In genomic region chr15:59453474-59454215, GRCh38 we compare ENCODE assay signal across 16 cellular contexts. TPM values are rescaled to one million over a fixed set of nuclear protein-coding genes. Genes with fewer than 3 reads are reported as not detected.
DNase-seq lines count a peak whose midpoint lies in the region; ATAC-seq and TF ChIP-seq lines count a peak whose summit lies in the region.
"Had no signal": no experiment of that assay in that cellular context is flagged by ENCODE, and none has a peak within 500 bp of the region (broad histone marks: within the 10 kb centered on the region; RNA-seq: fewer than 3 reads in every experiment).

No MANE protein-coding gene starts in this region.

- no peaks in the 10 kb centered on the region for H3K9me3 Mint-ChIP-seq in stimulated activated naive CD8-positive, alpha-beta T cell treated with anti-CD3 and anti-CD28 coated beads, Interleukin-15, Interleukin-2, amounts not matched to agents 100 ng/mL and 50 ng/mL, for 24 hours
- H3K9me3 Mint-ChIP-seq in stimulated activated naive CD8-positive, alpha-beta T cell treated with anti-CD3 and anti-CD28 coated beads, Interleukin-15, amount 100 ng/mL, for 72 hours, result no peaks in the 10 kb centered on the region
- no peaks in the 10 kb centered on the region for H3K9me3 Mint-ChIP-seq in neural progenitor cell

- H2AFZ ChIP-seq in neural progenitor cell (replicated peaks), result no peak overlapping the region

- H3K4me3 ChIP-seq in aorta (ENCODE audit: low read length in 2 of 2), result no peak overlapping the region
- no peak overlapping the region for H3K4me3 ChIP-seq in neural progenitor cell
- H3K4me3 ChIP-seq: BLaER1 treated with 17β-estradiol and CSF1 and Interleukin-3, amounts not matched to agents 10 nM and 100 nM had no signal

- H3K79me2 ChIP-seq in neural progenitor cell (ENCODE audit: low read depth), result no peaks in the 10 kb centered on the region

- H3K27ac Mint-ChIP-seq in stimulated activated naive CD8-positive, alpha-beta T cell treated with anti-CD3 and anti-CD28 coated beads, Interleukin-15, Interleukin-2, amounts not matched to agents 100 ng/mL and 50 ng/mL, for 24 hours, result peak overlapping the region; percentile 3
- H3K27ac Mint-ChIP-seq in stimulated activated naive CD8-positive, alpha-beta T cell treated with anti-CD3 and anti-CD28 coated beads, Interleukin-15, amount 100 ng/mL, for 72 hours, result no peak overlapping the region
- no peak overlapping the region for H3K27ac Mint-ChIP-seq in neural progenitor cell

- H3K27ac ChIP-seq in aorta (ENCODE audit: low read depth in 1 of 2, low read length in 2 of 2) (no peak overlapping the region), neural progenitor cell (no peak overlapping the region)
- H3K27ac ChIP-seq: BLaER1 treated with 17β-estradiol and CSF1 and Interleukin-3, amounts not matched to agents 10 nM and 100 nM had no signal

- no peak overlapping the region for H3K4me2 ChIP-seq in neural progenitor cell
- H3K4me2 ChIP-seq: BLaER1 treated with 17β-estradiol and CSF1 and Interleukin-3, amounts not matched to agents 10 nM and 100 nM had no signal

- no peaks in the 10 kb centered on the region for H3K27me3 Mint-ChIP-seq in stimulated activated naive CD8-positive, alpha-beta T cell treated with anti-CD3 and anti-CD28 coated beads, Interleukin-15, Interleukin-2, amounts not matched to agents 100 ng/mL and 50 ng/mL, for 24 hours
- no peaks in the 10 kb centered on the region for H3K27me3 Mint-ChIP-seq in stimulated activated naive CD8-positive, alpha-beta T cell treated with anti-CD3 and anti-CD28 coated beads, Interleukin-15, amount 100 ng/mL, for 72 hours
- no peaks in the 10 kb centered on the region for H3K27me3 Mint-ChIP-seq in neural progenitor cell (ENCODE audit: insufficient read depth, low read depth)

- no peaks in the 10 kb centered on the region for H3K4me1 Mint-ChIP-seq in stimulated activated naive CD8-positive, alpha-beta T cell treated with anti-CD3 and anti-CD28 coated beads, Interleukin-15, Interleukin-2, amounts not matched to agents 100 ng/mL and 50 ng/mL, for 24 hours (ENCODE audit: low read depth)
- no peaks in the 10 kb centered on the region for H3K4me1 Mint-ChIP-seq in stimulated activated naive CD8-positive, alpha-beta T cell treated with anti-CD3 and anti-CD28 coated beads, Interleukin-15, amount 100 ng/mL, for 72 hours
- H3K4me1 Mint-ChIP-seq in neural progenitor cell, result no peaks in the 10 kb centered on the region
- H3K4me1 Mint-ChIP-seq: CD4-positive, CD25-positive, alpha-beta regulatory T cell had no signal

- H3K27me3 ChIP-seq in aorta (ENCODE audit: control insufficient read depth in 1 of 2, insufficient read depth in 2 of 2, low read length in 1 of 2), result no peaks in the 10 kb centered on the region
- no peaks in the 10 kb centered on the region for H3K27me3 ChIP-seq in neural progenitor cell
- H3K27me3 ChIP-seq: BLaER1 treated with 17β-estradiol and CSF1 and Interleukin-3, amounts not matched to agents 10 nM and 100 nM had no signal

- H3K4me3 Mint-ChIP-seq in stimulated activated naive CD8-positive, alpha-beta T cell treated with anti-CD3 and anti-CD28 coated beads, Interleukin-15, Interleukin-2, amounts not matched to agents 100 ng/mL and 50 ng/mL, for 24 hours, result no peak overlapping the region
- H3K4me3 Mint-ChIP-seq in stimulated activated naive CD8-positive, alpha-beta T cell treated with anti-CD3 and anti-CD28 coated beads, Interleukin-15, amount 100 ng/mL, for 72 hours, result no peak overlapping the region
- H3K4me3 Mint-ChIP-seq in neural progenitor cell, result no peak overlapping the region
- H3K4me3 Mint-ChIP-seq: CD4-positive, CD25-positive, alpha-beta regulatory T cell had no signal

- ATAC-seq in stimulated activated naive CD8-positive, alpha-beta T cell treated with anti-CD3 and anti-CD28 coated beads, Interleukin-15, amount 100 ng/mL, for 72 hours, result no peak
- peak; percentile 22 for ATAC-seq in aorta (ENCODE audit: low FRiP score)
- ATAC-seq: HCT116 had no signal

- no peaks in the 10 kb centered on the region for H4K20me1 ChIP-seq in neural progenitor cell (ENCODE audit: low read depth)
- H4K20me1 ChIP-seq: BLaER1 treated with 17β-estradiol and CSF1 and Interleukin-3, amounts not matched to agents 10 nM and 100 nM had no signal

- no peak for DNase-seq in stimulated activated naive CD8-positive, alpha-beta T cell treated with anti-CD3 and anti-CD28 coated beads, Interleukin-15, amount 100 ng/mL, for 72 hours
- peak; percentile 8 for DNase-seq in RKO (ENCODE audit: low spot score)
- DNase-seq in foreskin melanocyte, result peak; percentile 54
- no peak for DNase-seq in aorta
- no peak for DNase-seq in iPS-NIHi7 (ENCODE audit: extremely low spot score)
- no peak for DNase-seq in activated CD8-positive, alpha-beta memory T cell treated with anti-CD3 and anti-CD28 coated beads, Interleukin-2, amount 50 U/mL, for 48 hours
- no peak for DNase-seq in neural progenitor cell (ENCODE audit: low spot score)
- DNase-seq: 8988T; ACHN; Calu3; CD4-positive, CD25-positive, alpha-beta regulatory T cell; DMS 273 treated with DMSO at 0.1 percent for 48 hours; IMR-90 had no signal

- intact Hi-C loops in aorta (cut with DNase I), result no loop called here

- H3K36me3 Mint-ChIP-seq in stimulated activated naive CD8-positive, alpha-beta T cell treated with anti-CD3 and anti-CD28 coated beads, Interleukin-15, Interleukin-2, amounts not matched to agents 100 ng/mL and 50 ng/mL, for 24 hours (ENCODE audit: low read depth), result no peaks in the 10 kb centered on the region
- H3K36me3 Mint-ChIP-seq in neural progenitor cell, result no peaks in the 10 kb centered on the region
- H3K36me3 Mint-ChIP-seq: CD4-positive, CD25-positive, alpha-beta regulatory T cell had no signal

- H3K9me3 ChIP-seq in aorta (ENCODE audit: control insufficient read depth, low read length) (no peaks in the 10 kb centered on the region), neural progenitor cell (ENCODE audit: low read depth) (no peaks in the 10 kb centered on the region)
- H3K9me3 ChIP-seq: BLaER1 treated with 17β-estradiol and CSF1 and Interleukin-3, amounts not matched to agents 10 nM and 100 nM had no signal

- H3K9ac ChIP-seq in neural progenitor cell, result no peak overlapping the region
- H3K9ac ChIP-seq: BLaER1 treated with 17β-estradiol and CSF1 and Interleukin-3, amounts not matched to agents 10 nM and 100 nM had no signal

- TF ChIP-seq CTCF in neural progenitor cell (IDR thresholded peaks at IDR 0.05), result no peak

- H3K36me3 ChIP-seq in aorta (ENCODE audit: control insufficient read depth in 1 of 2, insufficient read depth in 2 of 2, low read length in 1 of 2), result no peaks in the 10 kb centered on the region
- H3K36me3 ChIP-seq in neural progenitor cell, result no peaks in the 10 kb centered on the region
- H3K36me3 ChIP-seq: BLaER1 treated with 17β-estradiol and CSF1 and Interleukin-3, amounts not matched to agents 10 nM and 100 nM had no signal

- H3K4me1 ChIP-seq in aorta (ENCODE audit: control insufficient read depth in 1 of 2, insufficient read depth in 2 of 2, low read length in 2 of 2) (no peaks in the 10 kb centered on the region), neural progenitor cell (no peaks in the 10 kb centered on the region)
- H3K4me1 ChIP-seq: BLaER1 treated with 17β-estradiol and CSF1 and Interleukin-3, amounts not matched to agents 10 nM and 100 nM had no signal

- 96 to 100% methylated on average over 2 of the region's 2 CpGs for WGBS in aorta, 2 donors

- no peaks in the 10 kb centered on the region for H3F3A ChIP-seq in neural progenitor cell (ENCODE audit: low read depth)

RNA-seq across cellular contexts. Expression of gene FAM81A, which starts 15.7 kb away (rescaled TPM):
- total RNA-seq in aorta, result 1 to 10 TPM in 1 of 2 donors, under 1 TPM in 1; 0.97 to 1.2 TPM
- under 1 TPM; 0.88 to 0.92 TPM for polyA plus RNA-seq in aorta
- total RNA-seq in neural progenitor cell (ENCODE audit: low replicate concordance), result 0.41 and 0.87 TPM in 2 replicates
- total RNA-seq: CD4-positive, CD25-positive, alpha-beta regulatory T cell; IMR-90 had no signal
- polyA plus RNA-seq: CD4-positive, CD25-positive, alpha-beta regulatory T cell; IMR-90 had no signal

Comparison
In these comparisons a context has a peak if more than half of its experiments do, and no peak if none do; other contexts are left out.
1. DNase-seq: peak in RKO (single experiment) and foreskin melanocyte (single experiment); none in stimulated activated naive CD8-positive, alpha-beta T cell treated with anti-CD3 and anti-CD28 coated beads, Interleukin-15, amount 100 ng/mL, for 72 hours (0 of 2), aorta (0 of 2), iPS-NIHi7 (single experiment), activated CD8-positive, alpha-beta memory T cell treated with anti-CD3 and anti-CD28 coated beads, Interleukin-2, amount 50 U/mL, for 48 hours (single experiment) and neural progenitor cell (single experiment).